19 cellular contexts compared by ENCODE assay signal in the genomic region with DNA sequence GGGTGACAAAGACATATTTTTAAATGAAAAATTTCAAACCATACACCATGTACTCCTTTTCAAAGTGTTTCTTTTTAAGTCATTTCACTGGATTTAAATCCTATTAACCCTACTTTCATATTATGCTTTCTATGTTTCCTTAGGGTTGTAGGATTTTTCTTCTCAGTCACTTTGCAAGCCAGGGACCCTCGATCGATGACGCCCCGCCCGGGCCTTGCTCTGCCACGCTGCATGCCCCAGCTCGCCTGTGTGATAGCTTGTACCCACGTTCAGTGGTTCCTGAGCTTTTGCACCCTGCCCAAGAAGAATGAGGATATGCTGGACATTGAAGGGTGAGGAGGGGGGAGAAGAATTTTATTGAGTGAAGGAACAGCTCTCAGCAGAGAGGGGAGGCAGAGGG.
"Had no signal": no experiment of that assay in that cellular context is flagged by ENCODE, and none has a peak within 500 bp of the region (broad histone marks: within the 10 kb centered on the region; RNA-seq: fewer than 3 reads in every experiment).

No MANE protein-coding gene starts in this region.

- DNase-seq: colonic mucosa; cortex of kidney; dermis blood vessel endothelial cell; dorsolateral prefrontal cortex; effector CD4-positive, alpha-beta T cell; effector CD8-positive, alpha-beta T cell; effector memory CD4-positive, alpha-beta T cell; effector memory CD8-positive, alpha-beta T cell; endodermal cell; erythroblast; esophagus squamous epithelium; foreskin fibroblast; foreskin keratinocyte; foreskin melanocyte; gastrocnemius medialis; glutamatergic neuron; head of caudate nucleus; heart left ventricle; heart right ventricle had no signal
